Comparison of ENCODE assay signal across 8 cellular contexts in genomic region chr5:172179032-172179989, GRCh38. TPM values are rescaled to one million over a fixed set of nuclear protein-coding genes. Genes with fewer than 3 reads are reported as not detected.
DNase-seq lines count a peak whose midpoint lies in the region; ATAC-seq, FAIRE-seq and TF ChIP-seq lines count a peak whose summit lies in the region.

No MANE protein-coding gene starts in this region.

- intact Hi-C loops in colonic mucosa (cut with DNase I): no loop called here

- H3K27ac ChIP-seq in colonic mucosa (peak overlapping the region; percentile 73), mucosa of rectum (ENCODE audit: low read depth in 2 of 2, low read length in 2 of 2) (peak overlapping the region; percentile 59 to 88)

- ATAC-seq in GM18868 (IDR thresholded peaks at IDR 0.05; ENCODE audit: unreplicated experiment) (peak; percentile 29), HG03103 (IDR thresholded peaks at IDR 0.05; ENCODE audit: low read depth, unreplicated experiment) (peak; percentile 35)

- FAIRE-seq in D721Med (lab: Jason Lieb, UNC): no peak

- H3K9me3 ChIP-seq in colonic mucosa: no peaks in the 10 kb centered on the region
- H3K9me3 ChIP-seq in mucosa of rectum (ENCODE audit: control insufficient read depth in 2 of 2, low read length in 2 of 2): no peaks in the 10 kb centered on the region
- H3K9me3 ChIP-seq in BE2C: no peaks in the 10 kb centered on the region
- no peaks in the 10 kb centered on the region for H3K9me3 ChIP-seq in HAP-1

- H3K9ac ChIP-seq in colonic mucosa (ENCODE audit: low read depth in 2 of 2, low read length in 2 of 2) (peak overlapping the region; percentile 24 to 60), mucosa of rectum (ENCODE audit: low read depth in 1 of 2, low read length in 2 of 2) (peak overlapping the region; percentile 10 to 38)

- no peaks in the 10 kb centered on the region for H3K36me3 ChIP-seq in colonic mucosa
- no peaks in the 10 kb centered on the region for H3K36me3 ChIP-seq in mucosa of rectum (ENCODE audit: control insufficient read depth in 2 of 2, insufficient read depth in 2 of 2, low read length in 2 of 2)
- no peaks in the 10 kb centered on the region for H3K36me3 ChIP-seq in BE2C
- H3K36me3 ChIP-seq in HAP-1 (replicated peaks): no peaks in the 10 kb centered on the region

- in situ Hi-C loops in HAP-1 (cut with MboI; ENCODE audit: low sequenced_read_pairs): no loop called here

- peak; percentile 52 for DNase-seq in T-helper 22 cell (ENCODE audit: low read depth)
- peak; percentile 34 for DNase-seq in colonic mucosa
- DNase-seq in BE2C: no peak
- DNase-seq in D721Med (ENCODE audit: insufficient read length, low spot score): no peak
- no peak for DNase-seq in HAP-1 (ENCODE audit: low spot score in 2 of 2)

- H3K4me3 ChIP-seq in colonic mucosa (no peak overlapping the region), mucosa of rectum (ENCODE audit: low read length in 2 of 2) (peak overlapping the region in 1 of 2 donors; percentile 51), BE2C (ENCODE audit: low read depth, low read length) (no peak overlapping the region), HAP-1 (no peak overlapping the region)

- TF ChIP-seq CTCF in colonic mucosa (IDR thresholded peaks at IDR 0.05) (no peak), BE2C (IDR thresholded peaks at IDR 0.05; ENCODE audit: low read depth, low read length) (no peak), D721Med (IDR thresholded peaks at IDR 0.05; ENCODE audit: insufficient read depth, missing control alignments) (no peak)

- H3K27me3 ChIP-seq in colonic mucosa (no peaks in the 10 kb centered on the region), mucosa of rectum (ENCODE audit: control insufficient read depth in 2 of 2, insufficient read depth in 2 of 2, low read length in 2 of 2) (no peaks in the 10 kb centered on the region), BE2C (no peaks in the 10 kb centered on the region), HAP-1 (ENCODE audit: low read depth) (no peaks in the 10 kb centered on the region)

- no peaks in the 10 kb centered on the region for H3K4me1 ChIP-seq in colonic mucosa
- H3K4me1 ChIP-seq in mucosa of rectum (ENCODE audit: control insufficient read depth in 2 of 2, insufficient read depth in 2 of 2, low read length in 2 of 2): peaks cover 19 to 37% of the 10 kb centered on the region in 2 donors
- no peaks in the 10 kb centered on the region for H3K4me1 ChIP-seq in BE2C
- H3K4me1 ChIP-seq in HAP-1: no peaks in the 10 kb centered on the region

RNA-seq across cellular contexts. Expression of gene STK10, which starts 8.7 kb away (rescaled TPM):
- 10 to 100 TPM; 16.1 to 23.2 TPM for total RNA-seq in colonic mucosa
- 16.7 TPM for polyA plus RNA-seq in BE2C (2012; ENCODE audit: insufficient read depth, insufficient read length, low read depth)

RNA-seq across cellular contexts. Expression of gene EFCAB9, which starts 14.7 kb away (rescaled TPM):
- not detected for total RNA-seq in colonic mucosa
- polyA plus RNA-seq in BE2C (2012; ENCODE audit: insufficient read depth, insufficient read length, low read depth): not detected

Comparison
In these comparisons a context has a peak if more than half of its experiments do, and no peak if none do; other contexts are left out.
1. DNase-seq: peak in T-helper 22 cell (single experiment) and colonic mucosa (single experiment); none in BE2C (single experiment), D721Med (single experiment) and HAP-1 (0 of 2).